ENCODE assay signal across 12 cellular contexts in the genomic region with DNA sequence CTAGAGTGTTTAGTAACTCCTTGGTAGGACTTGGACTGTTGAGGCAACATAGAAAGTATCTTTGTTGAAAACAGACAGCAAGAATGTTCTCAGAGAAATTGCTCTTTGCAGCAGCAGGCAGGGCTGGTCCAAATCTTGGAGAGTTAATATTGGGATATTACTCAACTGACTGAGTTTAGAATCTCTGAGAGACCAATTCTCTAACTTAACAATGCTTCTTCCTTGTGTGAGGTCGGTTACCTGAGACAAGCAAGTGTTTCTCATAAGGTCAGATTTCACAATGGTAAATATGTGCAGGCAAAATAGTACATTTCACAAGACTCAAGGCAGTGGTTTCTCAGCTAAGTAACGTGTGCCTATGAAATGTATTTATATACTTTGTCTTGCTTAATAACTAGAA. TPM values are rescaled to one million over a fixed set of nuclear protein-coding genes. Genes with fewer than 3 reads are reported as not detected.
DNase-seq lines count a peak whose midpoint lies in the region; ATAC-seq and TF ChIP-seq lines count a peak whose summit lies in the region.
"Had no signal": no experiment of that assay in that cellular context is flagged by ENCODE, and none has a peak within 500 bp of the region (broad histone marks: within the 10 kb centered on the region; RNA-seq: fewer than 3 reads in every experiment).

No MANE protein-coding gene starts in this region.

- H3K4me3 ChIP-seq in cardiac fibroblast (replicated peaks in 1 of 2; ENCODE audit: low read depth in 2 of 2, low read length in 2 of 2) (no peak overlapping the region), coronary artery (no peak overlapping the region)

- peak overlapping the region; percentile 96 for H3K27ac ChIP-seq in temporal lobe (ENCODE audit: low read depth, low read length)
- H3K27ac ChIP-seq in coronary artery: peak overlapping the region in 1 of 2 donors; percentile 56
- H3K27ac ChIP-seq: 22Rv1, neutrophil had no signal

- no peak for TF ChIP-seq CTCF in cardiac fibroblast (IDR thresholded peaks at IDR 0.05; ENCODE audit: low read depth, low read length)
- no peak for TF ChIP-seq CTCF in coronary artery (IDR thresholded peaks at IDR 0.05)

- no peak for ATAC-seq in HG02610 (IDR thresholded peaks at IDR 0.05; ENCODE audit: unreplicated experiment)

- DNase-seq in DMS 273 (lab: John Stamatoyannopoulos, UW; ENCODE audit: unreplicated experiment): peak; percentile 55
- no peak for DNase-seq in DMS 273 treated with DMSO at 0.1 percent for 48 hours (lab: John Stamatoyannopoulos, UW)
- peak; percentile 42 to 78 for DNase-seq in cardiac fibroblast (ENCODE audit: low read depth in 2 of 2)
- peak; percentile 94 for DNase-seq in iris pigment epithelial cell (ENCODE audit: low read depth)
- no peak for DNase-seq in coronary artery (ENCODE audit: low spot score)
- no peak for DNase-seq in DMS53 (lab: John Stamatoyannopoulos, UW)
- DNase-seq: activated CD4-positive, alpha-beta T cell treated with anti-CD3 and anti-CD28 coated beads for 4 hours had no signal

RNA-seq across cellular contexts. Expression of a gene that starts 1.2 kb away (rescaled TPM):
- total RNA-seq in temporal lobe: 34.7 TPM
- total RNA-seq: OCI-LY7 had no signal

Comparison
In these comparisons a context has a peak if more than half of its experiments do, and no peak if none do; other contexts are left out.
1. DNase-seq: peak in DMS 273 (single experiment), cardiac fibroblast (2 of 2) and iris pigment epithelial cell (single experiment); none in DMS 273 treated with DMSO at 0.1 percent for 48 hours (single experiment), coronary artery (single experiment) and DMS53 (single experiment).